8 cellular contexts compared by ENCODE assay signal in the genomic region with DNA sequence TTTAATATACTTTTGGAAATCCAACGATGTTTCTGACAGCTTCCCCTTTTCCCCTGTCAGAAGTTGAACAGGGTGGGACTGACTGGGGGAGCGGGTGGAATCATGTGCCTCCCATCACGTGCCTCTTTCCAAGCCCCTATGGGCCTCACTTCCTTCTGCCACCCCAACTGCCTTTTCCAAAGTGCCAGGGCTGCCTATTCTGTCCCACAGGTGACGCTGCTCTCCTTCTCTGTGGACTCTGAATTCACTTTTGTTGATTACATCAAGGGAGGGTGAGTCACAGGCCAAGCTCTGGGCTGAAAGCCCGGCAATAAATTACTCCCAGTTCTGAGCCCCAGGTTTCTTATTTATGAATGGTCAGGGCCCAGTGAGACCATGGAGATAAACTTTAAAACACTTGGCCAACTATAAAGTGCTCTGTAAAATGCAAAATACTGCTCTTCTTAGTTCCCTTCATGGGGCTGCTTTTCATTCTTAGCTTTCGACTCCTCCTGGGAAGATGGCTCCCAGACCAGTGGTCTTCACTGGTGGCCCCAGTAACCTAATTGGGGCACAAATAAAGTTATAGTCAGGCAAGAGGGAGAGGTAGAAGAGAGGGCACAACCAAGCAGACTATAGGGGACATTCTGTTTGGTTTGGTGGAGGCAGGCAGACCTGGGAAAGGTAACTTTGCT. TPM values are rescaled to one million over a fixed set of nuclear protein-coding genes. Genes with fewer than 3 reads are reported as not detected.
DNase-seq lines count a peak whose midpoint lies in the region; ATAC-seq and TF ChIP-seq lines count a peak whose summit lies in the region.

No MANE protein-coding gene starts in this region.

- peaks cover 43% of the 10 kb centered on the region for H3K4me1 Mint-ChIP-seq in dendritic cell treated with granulocyte-macrophage colony-stimulating factor and Interleukin-4, amounts not matched to agents 40 ng/mL and 50 ng/mL, for 4 days (ENCODE audit: low read depth)

- H3K79me2 ChIP-seq in ACC112 (ENCODE audit: control insufficient read depth, insufficient read depth, low read length, unreplicated experiment), result no peaks in the 10 kb centered on the region

- in situ Hi-C loops in GM13977 (cut with MboI; ENCODE audit: low pct_unique_long_range_greater_than_20kb, low sequenced_read_pairs, unreplicated experiment), result no loop called here

- TF ChIP-seq CTCF in GM13977 (IDR thresholded peaks at IDR 0.05; ENCODE audit: extremely low read depth, insufficient read depth, missing control alignments) (peak; percentile 27), lower lobe of right lung (IDR thresholded peaks at IDR 0.05) (peak; percentile 67), testis (IDR thresholded peaks at IDR 0.05) (peak in 2 of 3 experiments; percentile 17 to 30), WERI-Rb-1 (IDR thresholded peaks at IDR 0.05; ENCODE audit: low read depth, low read length) (no peak)

- H3K36me3 ChIP-seq in ACC112 (ENCODE audit: insufficient read depth, low read length), result no peaks in the 10 kb centered on the region
- no peaks in the 10 kb centered on the region for H3K36me3 ChIP-seq in SJSA1
- H3K36me3 ChIP-seq in lower lobe of right lung, result no peaks in the 10 kb centered on the region
- H3K36me3 ChIP-seq in testis (ENCODE audit: low read depth, missing control alignments), result no peaks in the 10 kb centered on the region
- no peaks in the 10 kb centered on the region for H3K36me3 ChIP-seq in WERI-Rb-1

- H3K4me3 ChIP-seq in ACC112 (ENCODE audit: low read depth, low read length) (no peak overlapping the region), SJSA1 (no peak overlapping the region), lower lobe of right lung (no peak overlapping the region), testis (no peak overlapping the region), WERI-Rb-1 (ENCODE audit: low read depth, low read length) (no peak overlapping the region)

- WGBS in testis, 2 donors, result 65 to 72% methylated on average over 6 of the region's 6 CpGs

- peaks cover 1% of the 10 kb centered on the region for H3K27me3 Mint-ChIP-seq in dendritic cell treated with granulocyte-macrophage colony-stimulating factor and Interleukin-4, amounts not matched to agents 40 ng/mL and 50 ng/mL, for 4 days

- peak; percentile 94 to 95 for ATAC-seq in lower lobe of right lung
- no peak for ATAC-seq in HG02610 (IDR thresholded peaks at IDR 0.05; ENCODE audit: unreplicated experiment)

- no peaks in the 10 kb centered on the region for H3K9me3 Mint-ChIP-seq in dendritic cell treated with granulocyte-macrophage colony-stimulating factor and Interleukin-4, amounts not matched to agents 40 ng/mL and 50 ng/mL, for 4 days

- H3K27ac ChIP-seq in ACC112 (ENCODE audit: low read depth, low read length) (no peak overlapping the region), SJSA1 (no peak overlapping the region), lower lobe of right lung (no peak overlapping the region), testis (no peak overlapping the region), WERI-Rb-1 (no peak overlapping the region)

- H3K9me3 ChIP-seq in SJSA1 (replicated peaks) (no peaks in the 10 kb centered on the region), lower lobe of right lung (no peaks in the 10 kb centered on the region), testis (no peaks in the 10 kb centered on the region), WERI-Rb-1 (ENCODE audit: severe bottlenecking) (no peaks in the 10 kb centered on the region)

- peak overlapping the region; percentile 42 for H2AFZ ChIP-seq in ACC112 (ENCODE audit: low read length, unreplicated experiment)

- intact Hi-C loops in dendritic cell treated with granulocyte-macrophage colony-stimulating factor and Interleukin-4, amounts not matched to agents 40 ng/mL and 50 ng/mL, for 4 days (cut with micrococcal nuclease), result loop anchor here (1.0 kb wide), 1 partner anchor 15 kb away; a partner anchor contains a TSS
- intact Hi-C loops in lower lobe of right lung (cut with DNase I), result no loop called here
- intact Hi-C loops in testis (cut with DNase I; ENCODE audit: low total_unique reads), result no loop called here

- H3K27me3 ChIP-seq in ACC112 (ENCODE audit: insufficient read depth, low read length), result peaks cover 25% of the 10 kb centered on the region
- H3K27me3 ChIP-seq in SJSA1 (replicated peaks), result peaks cover 10% of the 10 kb centered on the region
- no peaks in the 10 kb centered on the region for H3K27me3 ChIP-seq in lower lobe of right lung (ENCODE audit: low read depth)
- no peaks in the 10 kb centered on the region for H3K27me3 ChIP-seq in testis
- H3K27me3 ChIP-seq in WERI-Rb-1 (ENCODE audit: insufficient read depth, low read depth, severe bottlenecking), result no peaks in the 10 kb centered on the region

- peak overlapping the region; percentile 78 for H3K27ac Mint-ChIP-seq in dendritic cell treated with granulocyte-macrophage colony-stimulating factor and Interleukin-4, amounts not matched to agents 40 ng/mL and 50 ng/mL, for 4 days

- TF ChIP-seq POLR2A in testis (IDR thresholded peaks at IDR 0.05), result no peak

- H3K4me1 ChIP-seq in ACC112 (ENCODE audit: control insufficient read depth, insufficient read depth, low read length, unreplicated experiment), result peaks cover 8% of the 10 kb centered on the region
- H3K4me1 ChIP-seq in SJSA1 (replicated peaks), result 0 out of 2 replicates have a peak, but pooled peaks cover 2% of the 10 kb centered on the region
- peaks cover 5% of the 10 kb centered on the region for H3K4me1 ChIP-seq in lower lobe of right lung
- no peaks in the 10 kb centered on the region for H3K4me1 ChIP-seq in testis

- no peak overlapping the region for H3K4me3 Mint-ChIP-seq in dendritic cell treated with granulocyte-macrophage colony-stimulating factor and Interleukin-4, amounts not matched to agents 40 ng/mL and 50 ng/mL, for 4 days

- DNase-seq in GM13977 (ENCODE audit: low spot score), result no peak
- peak; percentile 48 to 64 for DNase-seq in SJSA1 (ENCODE audit: low read depth in 1 of 2, low spot score in 2 of 2)
- DNase-seq in lower lobe of right lung, result peak; percentile 74
- peak; percentile 36 for DNase-seq in testis
- no peak for DNase-seq in WERI-Rb-1

- no peaks in the 10 kb centered on the region for H3K36me3 Mint-ChIP-seq in dendritic cell treated with granulocyte-macrophage colony-stimulating factor and Interleukin-4, amounts not matched to agents 40 ng/mL and 50 ng/mL, for 4 days (ENCODE audit: low read depth)

RNA-seq across cellular contexts. Expression of a gene that starts 12.3 kb away (rescaled TPM):
- total RNA-seq in SJSA1 (2014; rRNA removed; shearing (Covaris generic)), result not detected in 2 replicates
- total RNA-seq in lower lobe of right lung, result 0.44 TPM
- 1 to 10 TPM in 1 of 2 donors, under 1 TPM in 1; 0.31 to 1.4 TPM for total RNA-seq in testis
- polyA plus RNA-seq in testis (ENCODE audit: insufficient read depth, low read depth, low replicate concordance), result 1.3 TPM

RNA-seq across cellular contexts. Expression of a gene that starts 15.6 kb away (rescaled TPM):
- 12.2 and 18.5 TPM in 2 replicates for total RNA-seq in SJSA1 (2014; rRNA removed; shearing (Covaris generic))
- total RNA-seq in lower lobe of right lung (22.3 TPM), testis (10 to 100 TPM; 55.1 to 58.4 TPM)
- 47.4 TPM for polyA plus RNA-seq in testis (ENCODE audit: insufficient read depth, low read depth, low replicate concordance)

RNA-seq across cellular contexts. Expression of a gene that starts 33.9 kb away (rescaled TPM):
- total RNA-seq in SJSA1 (2014; rRNA removed; shearing (Covaris generic)), result 18.8 and 24.4 TPM in 2 replicates
- 21.5 TPM for total RNA-seq in lower lobe of right lung
- 10 to 100 TPM; 30.3 to 36.4 TPM for total RNA-seq in testis
- polyA plus RNA-seq in testis (ENCODE audit: insufficient read depth, low read depth, low replicate concordance), result 18.8 TPM

RNA-seq across cellular contexts. Expression of a gene that starts 53.8 kb away (rescaled TPM):
- 10.0 and 11.8 TPM in 2 replicates for total RNA-seq in SJSA1 (2014; rRNA removed; shearing (Covaris generic))
- total RNA-seq in lower lobe of right lung (30.8 TPM), testis (100 to 1,000 TPM; 127 to 185 TPM)
- 62.7 TPM for polyA plus RNA-seq in testis (ENCODE audit: insufficient read depth, low read depth, low replicate concordance)

Comparison
In these comparisons a context has a peak if more than half of its experiments do, and no peak if none do; other contexts are left out.
1. DNase-seq: peak in SJSA1 (2 of 2), lower lobe of right lung (single experiment) and testis (single experiment); none in GM13977 (single experiment) and WERI-Rb-1 (single experiment).